10 cellular contexts compared by ENCODE assay signal in genomic region chr19:14352526-14352925, GRCh38.
"Had no signal": no experiment of that assay in that cellular context is flagged by ENCODE, and none has a peak within 500 bp of the region (broad histone marks: within the 10 kb centered on the region; RNA-seq: fewer than 3 reads in every experiment).

No MANE protein-coding gene starts in this region.

- ATAC-seq: gastroesophageal sphincter, heart right ventricle had no signal

- DNase-seq: activated CD4-positive, alpha-beta T cell treated with anti-CD3 and anti-CD28 coated beads, Interleukin-2, amount 50 U/mL, for 4 hours; activated CD8-positive, alpha-beta memory T cell treated with anti-CD3 and anti-CD28 coated beads, Interleukin-2, amount 50 U/mL, for 4 hours; heart right ventricle; stimulated activated CD4-positive, alpha-beta T cell treated with anti-CD3 and anti-CD28 coated beads, Interleukin-12 subunit alpha, Interleukin-12 subunit beta, amount 100 ng/mL, for 4 hours; stimulated activated CD4-positive, alpha-beta T cell treated with anti-CD3 and anti-CD28 coated beads, Interleukin-2, amount 100 ng/mL, for 24 hours had no signal

- FAIRE-seq: endometrium had no signal

- H3K27ac ChIP-seq: cardiac muscle cell, gastroesophageal sphincter, heart right ventricle had no signal

- H3K9me3 Mint-ChIP-seq: activated naive CD4-positive, alpha-beta T cell treated with anti-CD3 and anti-CD28 coated beads for 36 hours; neural crest cell had no signal

- H3K36me3 ChIP-seq: cardiac muscle cell, gastroesophageal sphincter, heart right ventricle had no signal

- H3K4me3 ChIP-seq: cardiac muscle cell, gastroesophageal sphincter, heart right ventricle had no signal

- H3K4me3 Mint-ChIP-seq: activated naive CD4-positive, alpha-beta T cell treated with anti-CD3 and anti-CD28 coated beads for 36 hours had no signal

- H3K9me3 ChIP-seq: gastroesophageal sphincter, heart right ventricle had no signal

- H3K27me3 ChIP-seq: cardiac muscle cell, gastroesophageal sphincter had no signal
